ENCODE assay signal across 9 cellular contexts in the genomic region with DNA sequence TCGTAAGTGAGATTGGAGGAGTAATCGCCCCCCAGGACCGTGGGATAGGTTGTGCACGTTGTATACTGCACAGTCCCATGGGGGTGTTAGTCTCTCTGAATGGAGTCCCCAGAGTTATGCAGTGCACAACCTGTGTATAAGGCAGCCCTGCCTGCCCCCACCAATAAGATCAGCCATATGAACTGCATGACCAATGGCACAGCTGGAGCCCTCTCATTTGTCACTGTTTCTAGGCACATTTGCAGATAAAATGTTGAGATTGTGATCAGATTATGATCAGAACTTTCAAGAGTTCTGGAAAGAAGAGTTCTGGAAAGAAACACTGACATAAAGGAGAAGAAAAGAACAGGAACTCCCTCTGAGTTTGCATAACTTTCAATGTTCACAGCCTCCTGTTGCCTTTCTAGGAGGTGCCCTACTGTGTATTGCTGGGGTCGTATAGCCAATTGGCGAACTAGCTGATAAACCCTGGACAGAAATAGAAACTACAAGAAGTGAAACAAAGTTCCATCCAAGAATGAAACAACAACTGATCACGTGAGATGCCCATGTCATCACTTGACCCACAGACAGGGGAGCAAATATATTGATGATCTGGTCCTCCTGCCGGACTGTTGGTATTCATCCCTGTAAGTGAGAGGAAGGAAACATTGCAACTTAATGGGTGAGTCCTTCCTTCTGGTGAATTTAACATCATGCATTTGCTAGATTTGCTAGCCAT. TPM values are rescaled to one million over a fixed set of nuclear protein-coding genes. Genes with fewer than 3 reads are reported as not detected.
A peak's percentile ranks its signal among the peaks of the same experiment; 100 is the strongest.
DNase-seq lines count a peak whose midpoint lies in the region; ATAC-seq, FAIRE-seq and TF ChIP-seq lines count a peak whose summit lies in the region.
"Had no signal": no experiment of that assay in that cellular context is flagged by ENCODE, and none has a peak within 500 bp of the region (broad histone marks: within the 10 kb centered on the region; RNA-seq: fewer than 3 reads in every experiment).

No MANE protein-coding gene starts in this region.

- H3K36me3 ChIP-seq in esophagus squamous epithelium (no peaks in the 10 kb centered on the region), brain microvascular endothelial cell (replicated peaks) (no peaks in the 10 kb centered on the region)

- no peak overlapping the region for H3K4me3 Mint-ChIP-seq in activated CD8-positive, alpha-beta T cell treated with anti-CD3 and anti-CD28 coated beads, Interleukin-2, amount 10 ng/mL, durations not matched to agents 7 days and 5 days

- TF ChIP-seq CTCF in esophagus squamous epithelium (IDR thresholded peaks at IDR 0.05) = no peak
- TF ChIP-seq CTCF in brain microvascular endothelial cell (IDR thresholded peaks at IDR 0.05; ENCODE audit: low read depth, low read length, missing control alignments) = no peak

- POLR2A ChIA-PET in activated CD8-positive, alpha-beta T cell treated with anti-CD3 and anti-CD28 coated beads, Interleukin-2, amount 10 ng/mL, durations not matched to agents 7 days and 5 days (lab: Charles Lee) = interaction anchor here (0.6 to 1.1 kb wide), 2 partner anchors 13 to 85 kb away, joined by 3 to 4 read pairs; no protein-coding TSS in a partner anchor

- no peak for TF ChIP-seq POLR2A in GM12892 (IDR thresholded peaks at IDR 0.05; ENCODE audit: low read depth, low read length)
- no peak for TF ChIP-seq POLR2A in esophagus squamous epithelium (IDR thresholded peaks at IDR 0.05)

- H3K27ac Mint-ChIP-seq in activated CD8-positive, alpha-beta T cell treated with anti-CD3 and anti-CD28 coated beads, Interleukin-2, amount 10 ng/mL, durations not matched to agents 7 days and 5 days = no peak overlapping the region

- in situ Hi-C loops in brain microvascular endothelial cell (cut with HindIII; ENCODE audit: low pct_ligation_motif_present, low sequenced_read_pairs) = loop anchor here (25.0 kb wide), 1 partner anchor 190 kb away; no protein-coding TSS in a partner anchor

- DNase-seq in GM12892 (ENCODE audit: insufficient read length) = peak; percentile 41
- DNase-seq in activated CD8-positive, alpha-beta T cell treated with anti-CD3 and anti-CD28 coated beads, Interleukin-2, amount 10 ng/mL, durations not matched to agents 7 days and 5 days = no peak
- no peak for DNase-seq in NCI-H1105 (lab: John Stamatoyannopoulos, UW)
- DNase-seq in esophagus squamous epithelium (lab: John Stamatoyannopoulos, UW) = no peak
- no peak for DNase-seq in brain microvascular endothelial cell
- no peak for DNase-seq in stimulated activated CD4-positive, alpha-beta T cell treated with anti-CD3 and anti-CD28 coated beads, Interleukin-12 subunit alpha, Interleukin-12 subunit beta, amount 100 ng/mL, for 4 hours
- DNase-seq: DMS79 had no signal

- no peaks in the 10 kb centered on the region for H3K9me3 Mint-ChIP-seq in activated CD8-positive, alpha-beta T cell treated with anti-CD3 and anti-CD28 coated beads, Interleukin-2, amount 10 ng/mL, durations not matched to agents 7 days and 5 days (ENCODE audit: insufficient read depth)

- H3K27me3 ChIP-seq in esophagus squamous epithelium (no peaks in the 10 kb centered on the region), brain microvascular endothelial cell (replicated peaks) (no peaks in the 10 kb centered on the region)

- H3K27me3 Mint-ChIP-seq in activated CD8-positive, alpha-beta T cell treated with anti-CD3 and anti-CD28 coated beads, Interleukin-2, amount 10 ng/mL, durations not matched to agents 7 days and 5 days (ENCODE audit: low read depth) = no peaks in the 10 kb centered on the region

- CTCF ChIA-PET in activated CD8-positive, alpha-beta T cell treated with anti-CD3 and anti-CD28 coated beads, Interleukin-2, amount 10 ng/mL, durations not matched to agents 7 days and 5 days (lab: Charles Lee) = interaction anchor here (1.9 to 2.2 kb wide), 3 partner anchors 12 to 183 kb away, joined by 6 to 8 read pairs (median 6); no protein-coding TSS in a partner anchor

- peaks cover 2% of the 10 kb centered on the region for H3K36me3 Mint-ChIP-seq in activated CD8-positive, alpha-beta T cell treated with anti-CD3 and anti-CD28 coated beads, Interleukin-2, amount 10 ng/mL, durations not matched to agents 7 days and 5 days (ENCODE audit: low read depth)

- intact Hi-C loops in esophagus squamous epithelium (cut with DNase I) = no loop called here

- no peaks in the 10 kb centered on the region for H3K9me3 ChIP-seq in esophagus squamous epithelium

- ATAC-seq in GM19467 (IDR thresholded peaks at IDR 0.05; ENCODE audit: unreplicated experiment) (peak; percentile 96), HG03103 (IDR thresholded peaks at IDR 0.05; ENCODE audit: low read depth, unreplicated experiment) (peak; percentile 97)
- peak; percentile 57 for ATAC-seq in activated CD8-positive, alpha-beta T cell treated with anti-CD3 and anti-CD28 coated beads, Interleukin-2, amount 10 ng/mL, durations not matched to agents 7 days and 5 days

- WGBS in esophagus squamous epithelium, 2 donors = 69 to 72% methylated on average over 8 of the region's 8 CpGs

- H3K27ac ChIP-seq in esophagus squamous epithelium = no peak overlapping the region
- H3K27ac ChIP-seq in brain microvascular endothelial cell = no peak overlapping the region

- no peak overlapping the region for H3K4me3 ChIP-seq in esophagus squamous epithelium
- H3K4me3 ChIP-seq in brain microvascular endothelial cell (ENCODE audit: low read depth, low read length) = no peak overlapping the region

- H3K4me1 ChIP-seq in esophagus squamous epithelium = no peaks in the 10 kb centered on the region

- H3K4me1 Mint-ChIP-seq in activated CD8-positive, alpha-beta T cell treated with anti-CD3 and anti-CD28 coated beads, Interleukin-2, amount 10 ng/mL, durations not matched to agents 7 days and 5 days (ENCODE audit: low read depth) = peaks cover 11% of the 10 kb centered on the region

- FAIRE-seq in GM12892 (lab: Jason Lieb, UNC) = peak; percentile 61

RNA-seq across cellular contexts. Expression of a gene that starts 49.6 kb away (rescaled TPM):
- 1,193 TPM for polyA plus RNA-seq in GM12892 (2012; ENCODE audit: missing spikeins)
- total RNA-seq in activated CD8-positive, alpha-beta T cell treated with anti-CD3 and anti-CD28 coated beads, Interleukin-2, amount 10 ng/mL, durations not matched to agents 7 days and 5 days = 100 to 1,000 TPM; 206 to 208 TPM
- total RNA-seq in esophagus squamous epithelium = 100 to 1,000 TPM in 2 of 4 donors, 10 to 100 TPM in 2; 73.2 to 217 (median 126) TPM
